Comparison of ENCODE assay signal across 8 cellular contexts in genomic region chr5:78269088-78269703, GRCh38. TPM values are rescaled to one million over a fixed set of nuclear protein-coding genes. Genes with fewer than 3 reads are reported as not detected.
DNase-seq lines count a peak whose midpoint lies in the region; ATAC-seq and TF ChIP-seq lines count a peak whose summit lies in the region.

No MANE protein-coding gene starts in this region.

- peak in 1 of 2 donors; percentile 27 for DNase-seq in cardiac muscle cell (ENCODE audit: low read depth in 1 of 2, low spot score in 1 of 2)
- DNase-seq in right cardiac atrium, result no peak
- peak; percentile 34 for DNase-seq in PC-3
- DNase-seq in fibroblast of the aortic adventitia (ENCODE audit: low read depth), result peak; percentile 40
- DNase-seq in tibial nerve (ENCODE audit: low spot score in 2 of 2), result no peak
- no peak for DNase-seq in posterior vena cava (ENCODE audit: low spot score)
- no peak for DNase-seq in AG08396 (ENCODE audit: low spot score)

- H3K27ac ChIP-seq in cardiac muscle cell (no peak overlapping the region), right cardiac atrium (ENCODE audit: low read length) (no peak overlapping the region), PC-3 (ENCODE audit: low read length) (no peak overlapping the region), tibial nerve (no peak overlapping the region)

- POLR2A ChIA-PET in PC-3 (lab: Charles Lee; ENCODE audit: unreplicated experiment), result interaction anchor here (0.5 kb wide), 1 partner anchor 697 kb away, joined by 6 read pairs; no protein-coding TSS in a partner anchor

- H3K36me3 ChIP-seq in cardiac muscle cell (peaks cover 10% of the 10 kb centered on the region), PC-3 (ENCODE audit: low read depth, low read length) (0 out of 2 replicates have a peak, but pooled peaks cover 3% of the 10 kb centered on the region), tibial nerve (peaks cover 0 to 15% (median 0%) of the 10 kb centered on the region in 3 donors)

- intact Hi-C loops in right cardiac atrium (cut with DNase I) (no loop called here), PC-3 (cut with micrococcal nuclease) (loop anchor here (2.0 to 10.0 kb wide), 3 partner anchors 46 to 707 kb away; no protein-coding TSS in a partner anchor), posterior vena cava (cut with DNase I) (no loop called here)

- TF ChIP-seq CTCF in cardiac muscle cell (IDR thresholded peaks at IDR 0.05; ENCODE audit: low read depth, low read length) (peak; percentile 43), PC-3 (conservative IDR thresholded peaks at IDR 0.05; ENCODE audit: low read depth, low read length) (peak; percentile 57), fibroblast of the aortic adventitia (IDR thresholded peaks at IDR 0.05; ENCODE audit: insufficient read depth, low read length) (peak; percentile 51), tibial nerve (IDR thresholded peaks at IDR 0.05) (peak; percentile 25 to 49 (median 27))

- H2AFZ ChIP-seq in PC-3 (ENCODE audit: low read length), result no peak overlapping the region

- H3K9me3 ChIP-seq in cardiac muscle cell (ENCODE audit: low read depth) (no peaks in the 10 kb centered on the region), right cardiac atrium (ENCODE audit: control insufficient read depth, low read length) (no peaks in the 10 kb centered on the region), PC-3 (ENCODE audit: low read length) (no peaks in the 10 kb centered on the region), tibial nerve (no peaks in the 10 kb centered on the region)

- BruUV-seq in PC-3 (replicated peaks; lab: Mats Ljungman, UMichigan), result no TSS peak

- no peaks in the 10 kb centered on the region for H3K9me2 ChIP-seq in PC-3 (replicated peaks; ENCODE audit: low read length)

- no peak for TF ChIP-seq EP300 in tibial nerve (IDR thresholded peaks at IDR 0.05)

- no peaks in the 10 kb centered on the region for H3K27me3 ChIP-seq in cardiac muscle cell
- no peaks in the 10 kb centered on the region for H3K27me3 ChIP-seq in right cardiac atrium (ENCODE audit: control insufficient read depth, insufficient read depth)
- no peaks in the 10 kb centered on the region for H3K27me3 ChIP-seq in PC-3 (ENCODE audit: low read length)
- H3K27me3 ChIP-seq in tibial nerve, result no peaks in the 10 kb centered on the region

- TF ChIP-seq POLR2A in tibial nerve (IDR thresholded peaks at IDR 0.05), result no peak

- peaks cover 7% of the 10 kb centered on the region; the same call in 1 of the 2 replicates for H3K79me2 ChIP-seq in PC-3 (ENCODE audit: low read length)

- peaks cover 16% of the 10 kb centered on the region for H3K4me1 ChIP-seq in cardiac muscle cell (ENCODE audit: low read depth)
- H3K4me1 ChIP-seq in right cardiac atrium (ENCODE audit: control insufficient read depth, insufficient read depth, low read length), result no peaks in the 10 kb centered on the region
- H3K4me1 ChIP-seq in PC-3 (ENCODE audit: insufficient read depth, low read length), result no peaks in the 10 kb centered on the region
- peaks cover 0 to 24% (median 0%) of the 10 kb centered on the region in 4 donors for H3K4me1 ChIP-seq in tibial nerve

- ATAC-seq in right cardiac atrium (no peak), PC-3 (peak; percentile 43; the same call in 1 of the 2 replicates), GM21381 (IDR thresholded peaks at IDR 0.05; ENCODE audit: unreplicated experiment) (no peak)

- H4K20me1 ChIP-seq in PC-3 (ENCODE audit: low read length), result no peaks in the 10 kb centered on the region

- H3K9ac ChIP-seq in PC-3 (ENCODE audit: low read length), result no peak overlapping the region

- no peak overlapping the region for H3K4me2 ChIP-seq in PC-3 (ENCODE audit: low read length)

- H3F3A ChIP-seq in PC-3 (ENCODE audit: low read length, unreplicated experiment), result no peaks in the 10 kb centered on the region

- H3K4me3 ChIP-seq in cardiac muscle cell (no peak overlapping the region), right cardiac atrium (ENCODE audit: low read length) (no peak overlapping the region), PC-3 (ENCODE audit: low read length) (no peak overlapping the region), fibroblast of the aortic adventitia (ENCODE audit: low read depth, low read length) (no peak overlapping the region), tibial nerve (no peak overlapping the region)

- CTCF ChIA-PET in PC-3 (lab: Charles Lee), result interaction anchor here (0.6 to 0.7 kb wide), 2 partner anchors 24 to 212 kb away, joined by 3 to 5 read pairs; no protein-coding TSS in a partner anchor

RNA-seq across cellular contexts. Expression of gene AP3B1, which starts 25.3 kb away (rescaled TPM):
- total RNA-seq in cardiac muscle cell, result 23.5 and 35.3 TPM in 2 replicates
- polyA plus RNA-seq in cardiac muscle cell, result 29.3 and 32.2 TPM in 2 replicates
- 10 to 100 TPM; 20.8 to 28.0 (median 24.8) TPM for total RNA-seq in right cardiac atrium
- polyA plus RNA-seq in right cardiac atrium, result 19.0 TPM
- 25.7 and 26.3 TPM in 2 replicates for total RNA-seq in PC-3 (2014; rRNA removed)
- total RNA-seq in fibroblast of the aortic adventitia (ENCODE audit: low replicate concordance), result 78.5 and 84.6 TPM in 2 replicates
- 10 to 100 TPM; 23.1 to 51.0 (median 44.2) TPM for total RNA-seq in tibial nerve
- 10 to 100 TPM; 37.0 to 44.4 TPM for total RNA-seq in posterior vena cava

Comparison
In these comparisons a context has a peak if more than half of its experiments do, and no peak if none do; other contexts are left out.
1. DNase-seq: peak in PC-3 (single experiment) and fibroblast of the aortic adventitia (single experiment); none in right cardiac atrium (0 of 3), tibial nerve (0 of 2), posterior vena cava (single experiment) and AG08396 (single experiment).
2. Peak in every context shown above with its lines, with median percentiles within 50 percentile points of each other: CTCF ChIP-seq.